In the genomic region with DNA sequence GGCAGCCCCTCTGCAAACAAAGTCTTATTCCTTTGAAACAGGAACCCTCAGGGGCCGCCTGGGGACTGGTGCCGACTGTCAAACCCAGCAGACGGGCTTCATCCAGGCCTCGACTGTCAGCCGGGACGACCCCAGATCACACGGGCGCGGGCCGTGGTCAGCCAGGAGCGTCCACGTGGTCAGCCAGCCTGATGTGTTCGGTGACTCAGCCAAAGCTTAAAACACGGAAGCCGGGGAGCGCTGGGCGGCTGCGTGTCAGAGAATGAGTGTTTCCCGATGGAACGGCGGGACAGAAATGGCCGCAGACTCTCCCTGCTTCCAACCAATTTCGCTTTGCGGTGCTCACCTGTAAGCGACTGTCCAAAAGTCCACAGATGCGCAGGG, we compare ENCODE assay signal across 8 cellular contexts.
A peak's percentile ranks its signal among the peaks of the same experiment; 100 is the strongest.
DNase-seq lines count a peak whose midpoint lies in the region; ATAC-seq and TF ChIP-seq lines count a peak whose summit lies in the region.
"Not testable (repeated sequence)": the region's sequence is repeated elsewhere in the genome, so short reads cannot be mapped to it uniquely, and the experiment has no call there.

No MANE protein-coding gene starts in this region.

- not testable (repeated sequence) for H3K79me2 ChIP-seq in HCT116 (ENCODE audit: insufficient read depth, low read length)

- H3K27ac ChIP-seq in HCT116 (ENCODE audit: low read depth, low read length) = peak overlapping the region; percentile 22; the same call in 1 of the 2 replicates
- not testable (repeated sequence) for H3K27ac ChIP-seq in brain microvascular endothelial cell, lower lobe of right lung, psoas muscle, tibial artery

- not testable (repeated sequence) for H4K20me1 ChIP-seq in HCT116 (ENCODE audit: insufficient read depth)

- WGBS in psoas muscle, 3 donors = 35 to 52% (median 41%) methylated on average over 22 to 26 of the region's 26 CpGs

- CTCF ChIA-PET in HCT116 (lab: Charles Lee) = not testable (repeated sequence)

- not testable (repeated sequence) for TF ChIP-seq POLR2A in HCT116 (IDR thresholded peaks at IDR 0.05; ENCODE audit: borderline replicate concordance, extremely low read depth, insufficient read depth, insufficient read length)

- H3K4me2 ChIP-seq in HCT116 (ENCODE audit: low read length) = peak overlapping the region; percentile 62

- not testable (repeated sequence) for BruUV-seq in HCT116 (replicated peaks; lab: Mats Ljungman, UMichigan)

- not testable (repeated sequence) for TF ChIP-seq CTCF in HCT116 (IDR thresholded peaks at IDR 0.05 in 2 of 3, conservative IDR thresholded peaks at IDR 0.05 in 1 of 3; ENCODE audit: borderline replicate concordance in 1 of 3, insufficient read depth in 1 of 3, low read depth in 2 of 3, low read length in 2 of 3); brain microvascular endothelial cell (IDR thresholded peaks at IDR 0.05; ENCODE audit: low read depth, low read length, missing control alignments); lower lobe of right lung (IDR thresholded peaks at IDR 0.05); psoas muscle (IDR thresholded peaks at IDR 0.05); tibial artery (IDR thresholded peaks at IDR 0.05)

- H3K4me1 ChIP-seq in HCT116 (ENCODE audit: control insufficient read depth in 1 of 2, insufficient read depth in 2 of 2, low read length in 2 of 2) = peaks cover 0 to 26% of the 10 kb centered on the region in 2 experiments; a peak in 2 of 4 replicates
- not testable (repeated sequence) for H3K4me1 ChIP-seq in lower lobe of right lung, psoas muscle, tibial artery

- intact Hi-C loops in HCT116 (cut with micrococcal nuclease); left cardiac atrium (cut with DNase I); lower lobe of right lung (cut with DNase I); psoas muscle (cut with DNase I); tibial artery (cut with DNase I; ENCODE audit: low total_unique reads): not testable (repeated sequence)

- in situ Hi-C loops in brain microvascular endothelial cell (cut with HindIII; ENCODE audit: low pct_ligation_motif_present, low sequenced_read_pairs) = not testable (repeated sequence)

- POLR2A ChIA-PET in HCT116 (lab: Charles Lee) = not testable (repeated sequence)

- peak overlapping the region; percentile 56 for H2AFZ ChIP-seq in HCT116 (ENCODE audit: low read depth, low read length, poor library complexity, severe bottlenecking)

- RAD21 ChIA-PET in HCT116 (lab: Charles Lee; ENCODE audit: low non-redundant PET in 1 of 2, low total read pairs in 2 of 2, uncharacterized antibody in 2 of 2, unreplicated experiment in 2 of 2) = not testable (repeated sequence)

- not testable (repeated sequence) for H3K9me3 ChIP-seq in HCT116 (ENCODE audit: control insufficient read depth in 1 of 2, insufficient read depth in 1 of 2, low read depth in 1 of 2, low read length in 2 of 2); lower lobe of right lung; psoas muscle; tibial artery

- peak overlapping the region in 1 of 2 experiments; percentile 13; a peak in 1 of 4 replicates for H3K4me3 ChIP-seq in HCT116 (replicated peaks in 1 of 2; ENCODE audit: low read depth in 1 of 2, low read length in 2 of 2)
- H3K4me3 ChIP-seq in brain microvascular endothelial cell (ENCODE audit: low read depth, low read length); lower lobe of right lung; psoas muscle; tibial artery: not testable (repeated sequence)

- H3K9ac ChIP-seq in HCT116 (ENCODE audit: low read length) = not testable (repeated sequence)

- not testable (repeated sequence) for H3K36me3 ChIP-seq in HCT116 (ENCODE audit: control insufficient read depth in 1 of 2, insufficient read depth in 2 of 2, low read length in 2 of 2); brain microvascular endothelial cell (replicated peaks); lower lobe of right lung; psoas muscle (ENCODE audit: insufficient read depth in 1 of 2, low read depth in 1 of 2); tibial artery

- DNase-seq in AG08396 (ENCODE audit: low spot score) (peak; percentile 81), SW480 (ENCODE audit: low spot score) (peak; percentile 52), brain microvascular endothelial cell (peak; percentile 22), lower lobe of right lung (peak; percentile 51), psoas muscle (peak; percentile 46 to 73), tibial artery (peak; percentile 58 to 73)
- DNase-seq in HCT116 (ENCODE audit: low read depth, low spot score); left cardiac atrium: not testable (repeated sequence)

- not testable (repeated sequence) for H3K27me3 ChIP-seq in HCT116 (ENCODE audit: insufficient read depth, low read length); brain microvascular endothelial cell (replicated peaks); lower lobe of right lung (ENCODE audit: low read depth)
- H3K27me3 ChIP-seq in psoas muscle (ENCODE audit: insufficient read depth in 3 of 3, low read length in 2 of 3) (peaks cover 0 to 39% (median 0%) of the 10 kb centered on the region in 3 donors), tibial artery (peaks cover 0 to 15% of the 10 kb centered on the region in 2 donors)

- not testable (repeated sequence) for H3K9me2 ChIP-seq in HCT116 (ENCODE audit: insufficient read depth)

- ATAC-seq in HCT116 (peak; percentile 37), left cardiac atrium (peak; percentile 24 to 36), lower lobe of right lung (peak; percentile 28 to 47), psoas muscle (peak; percentile 65 to 77 (median 67))

- not testable (repeated sequence) for TF ChIP-seq RAD21 in HCT116 (IDR thresholded peaks at IDR 0.05; ENCODE audit: low read depth)

TF ChIP-seq in HCT116, 20 proteins besides CTCF, POLR2A, EP300 and RAD21:
- TF ChIP-seq, protein P1, sequence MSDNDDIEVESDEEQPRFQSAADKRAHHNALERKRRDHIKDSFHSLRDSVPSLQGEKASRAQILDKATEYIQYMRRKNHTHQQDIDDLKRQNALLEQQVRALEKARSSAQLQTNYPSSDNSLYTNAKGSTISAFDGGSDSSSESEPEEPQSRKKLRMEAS (IDR thresholded peaks at IDR 0.05) = peak; percentile 71
TF ChIP-seq in HCT116: peak in this region for 1; not testable (repeated sequence) for 19.
